ENCODE assay signal across 8 cellular contexts in genomic region chr11:32891657-32892354, GRCh38. TPM values are rescaled to one million over a fixed set of nuclear protein-coding genes. Genes with fewer than 3 reads are reported as not detected.
A peak's percentile ranks its signal among the peaks of the same experiment; 100 is the strongest.
DNase-seq lines count a peak whose midpoint lies in the region; ATAC-seq and TF ChIP-seq lines count a peak whose summit lies in the region.

No MANE protein-coding gene starts in this region.

- H3K9me3 ChIP-seq in NT2/D1 (ENCODE audit: insufficient read depth, low read length), result peaks cover 19% of the 10 kb centered on the region; the same call in 1 of the 2 replicates

- intact Hi-C loops in dorsolateral prefrontal cortex (cut with DNase I), result loop anchor here (2.0 to 10.0 kb wide), 4 partner anchors 63 to 363 kb away; partner anchors contain the start of genes TCP11L1 (in 2 of the 2) and HIPK3 (in 1 of the 2)

- H3K9me3 Mint-ChIP-seq in naive thymus-derived CD8-positive, alpha-beta T cell, result no peaks in the 10 kb centered on the region

- H3K27ac Mint-ChIP-seq in naive thymus-derived CD8-positive, alpha-beta T cell, result peak overlapping the region; percentile 68 to 94 (median 88)

- in situ Hi-C loops in GM13977 (cut with MboI; ENCODE audit: low pct_unique_long_range_greater_than_20kb, low sequenced_read_pairs, unreplicated experiment), result loop anchor here (10.0 kb wide), 1 partner anchor 57 kb away; no protein-coding TSS in a partner anchor

- peak overlapping the region; percentile 77 to 93 (median 88) for H3K4me3 Mint-ChIP-seq in naive thymus-derived CD8-positive, alpha-beta T cell

- DNase-seq in AG08395 (ENCODE audit: low spot score), result peak; percentile 5
- DNase-seq in GM13977 (ENCODE audit: low spot score), result peak; percentile 32
- no peak for DNase-seq in NT2/D1 (ENCODE audit: low read depth, low spot score)
- no peak for DNase-seq in dorsolateral prefrontal cortex
- no peak for DNase-seq in naive thymus-derived CD8-positive, alpha-beta T cell
- DNase-seq in glomerular visceral epithelial cell (ENCODE audit: extremely low spot score), result no peak
- DNase-seq in OCI-M2 (lab: John Stamatoyannopoulos, UW; ENCODE audit: unreplicated experiment), result no peak

- H3K9ac ChIP-seq in NT2/D1 (ENCODE audit: insufficient read length, low read depth), result peak overlapping the region; percentile 97

- H3K4me1 Mint-ChIP-seq in naive thymus-derived CD8-positive, alpha-beta T cell, result peaks cover 10 to 35% (median 25%) of the 10 kb centered on the region in 4 donors

- ATAC-seq in naive thymus-derived CD8-positive, alpha-beta T cell, result no peak
- ATAC-seq in GM18870 (IDR thresholded peaks at IDR 0.05; ENCODE audit: unreplicated experiment), result no peak

- H3K27me3 ChIP-seq in NT2/D1 (ENCODE audit: insufficient read depth, insufficient read length) (no peaks in the 10 kb centered on the region), dorsolateral prefrontal cortex (no peaks in the 10 kb centered on the region)

- H3K27me3 Mint-ChIP-seq in naive thymus-derived CD8-positive, alpha-beta T cell, result no peaks in the 10 kb centered on the region

- no peak for TF ChIP-seq CTCF in GM13977 (IDR thresholded peaks at IDR 0.05; ENCODE audit: extremely low read depth, insufficient read depth, missing control alignments)
- peak in 1 of 56 donors; percentile 2 for TF ChIP-seq CTCF in dorsolateral prefrontal cortex (IDR thresholded peaks at IDR 0.05 in 54 of 56, conservative IDR thresholded peaks at IDR 0.05 in 2 of 56; ENCODE audit: low read depth in 1 of 56, partially characterized antibody in 56 of 56)

- no peaks in the 10 kb centered on the region for H3K36me3 ChIP-seq in NT2/D1 (ENCODE audit: insufficient read depth, insufficient read length, low read length)

- no peaks in the 10 kb centered on the region for H3K36me3 Mint-ChIP-seq in naive thymus-derived CD8-positive, alpha-beta T cell

- POLR2A ChIA-PET in naive thymus-derived CD8-positive, alpha-beta T cell (lab: Charles Lee), result interaction anchor here (1.4 to 2.5 kb wide), 3 partner anchors 147 to 308 kb away, joined by 4 to 9 read pairs (median 7); partner anchors contain the start of genes CSTF3, EIF3M and TCP11L1

- peak overlapping the region; percentile 66 to 98 (median 94) for H3K27ac ChIP-seq in dorsolateral prefrontal cortex

- H3K4me3 ChIP-seq in NT2/D1 (ENCODE audit: insufficient read length, low read depth), result peak overlapping the region; percentile 79
- peak overlapping the region; percentile 60 to 96 (median 90) for H3K4me3 ChIP-seq in dorsolateral prefrontal cortex

- no peaks in the 10 kb centered on the region for H3K4me1 ChIP-seq in NT2/D1 (ENCODE audit: insufficient read depth, insufficient read length)

RNA-seq across cellular contexts. Expression of gene QSER1, which starts 0.8 kb away (rescaled TPM):
- 10 to 100 TPM; 31.1 to 56.7 (median 40.8) TPM for total RNA-seq in dorsolateral prefrontal cortex
- 10 to 100 TPM; 10.9 to 11.4 TPM for total RNA-seq in naive thymus-derived CD8-positive, alpha-beta T cell
- polyA plus RNA-seq in naive thymus-derived CD8-positive, alpha-beta T cell, result under 1 TPM; 0.55 to 0.93 (median 0.64) TPM

Comparison
In these comparisons a context has a peak if more than half of its experiments do, and no peak if none do; other contexts are left out.
1. DNase-seq: peak in AG08395 (single experiment) and GM13977 (single experiment); none in NT2/D1 (single experiment), dorsolateral prefrontal cortex (0 of 10), naive thymus-derived CD8-positive, alpha-beta T cell (0 of 10), glomerular visceral epithelial cell (single experiment) and OCI-M2 (single experiment).